2 cellular contexts compared by ENCODE assay signal in genomic region chr15:90593469-90594158, GRCh38.
TF ChIP-seq lines count a peak whose summit lies in the region.

No MANE protein-coding gene starts in this region.

TF ChIP-seq in IMR-90, 13 proteins besides CTCF, POLR2A, EP300 and RAD21:
- TF ChIP-seq CHD1 (IDR thresholded peaks at IDR 0.05; ENCODE audit: low read depth, low read length), result no peak
- TF ChIP-seq ELK1 (IDR thresholded peaks at IDR 0.05; ENCODE audit: borderline replicate concordance, low read depth, low read length), result no peak
- TF ChIP-seq RFX5 (IDR thresholded peaks at IDR 0.05; ENCODE audit: low read depth, low read length), result no peak
- no peak for TF ChIP-seq MXI1 (IDR thresholded peaks at IDR 0.05; ENCODE audit: borderline replicate concordance, low read depth, low read length)
- TF ChIP-seq BHLHE40 (IDR thresholded peaks at IDR 0.05; ENCODE audit: low read depth, low read length), result no peak
- no peak for TF ChIP-seq NFE2L2 (IDR thresholded peaks at IDR 0.05; ENCODE audit: low read depth, low read length)
- TF ChIP-seq FOS (IDR thresholded peaks at IDR 0.05; ENCODE audit: low read depth, low read length), result no peak
- no peak for TF ChIP-seq RCOR1 (IDR thresholded peaks at IDR 0.05; ENCODE audit: insufficient replicate concordance, low read length)
- TF ChIP-seq MAZ (IDR thresholded peaks at IDR 0.05; ENCODE audit: borderline replicate concordance, low read depth, low read length), result no peak
- TF ChIP-seq MAFK (IDR thresholded peaks at IDR 0.05; ENCODE audit: low read depth, low read length), result no peak
TF ChIP-seq in IMR-90: peak in this region for 0.

TF ChIP-seq in GM12878, 131 proteins besides CTCF, POLR2A, EP300 and RAD21:
- no peak for TF ChIP-seq ZNF384 (IDR thresholded peaks at IDR 0.05; ENCODE audit: borderline replicate concordance, low read depth, low read length)
- TF ChIP-seq RBBP5 (conservative IDR thresholded peaks at IDR 0.05), result no peak
- TF ChIP-seq ZBTB33 (IDR thresholded peaks at IDR 0.05), result no peak
- TF ChIP-seq YY1 (IDR thresholded peaks at IDR 0.05; ENCODE audit: low read depth, low read length), result 0 out of 2 replicates have a peak, but pooled peaks have one; percentile 15
- TF ChIP-seq ELK1 (IDR thresholded peaks at IDR 0.05; ENCODE audit: low read depth, low read length), result no peak
- no peak for TF ChIP-seq MYC (IDR thresholded peaks at IDR 0.05; ENCODE audit: insufficient read depth, insufficient read length, insufficient replicate concordance, low read length, severe bottlenecking)
- no peak for TF ChIP-seq CEBPB (IDR thresholded peaks at IDR 0.05; ENCODE audit: borderline replicate concordance in 1 of 2, low read depth in 2 of 2, low read length in 2 of 2)
- no peak for TF ChIP-seq ATF7 (IDR thresholded peaks at IDR 0.05; ENCODE audit: low read depth)
- peak; percentile 54 for TF ChIP-seq ZBTB40 (IDR thresholded peaks at IDR 0.05; ENCODE audit: borderline replicate concordance)
- no peak for TF ChIP-seq EZH2 (IDR thresholded peaks at IDR 0.05; ENCODE audit: borderline replicate concordance, control insufficient read depth, low read depth, low read length)
- TF ChIP-seq PRDM15 (CRISPR knock-in tag; IDR thresholded peaks at IDR 0.05), result no peak
- TF ChIP-seq STAT1 (conservative IDR thresholded peaks at IDR 0.05), result no peak
- no peak for TF ChIP-seq CBX3 (IDR thresholded peaks at IDR 0.05; ENCODE audit: borderline replicate concordance, low read depth)
- TF ChIP-seq SREBF1 (IDR thresholded peaks at IDR 0.05; ENCODE audit: low read length), result no peak
- no peak for TF ChIP-seq BHLHE40 (IDR thresholded peaks at IDR 0.05; ENCODE audit: borderline replicate concordance in 1 of 2, low read depth in 2 of 2, low read length in 1 of 2)
- TF ChIP-seq ZBTB4 (CRISPR knock-in tag; IDR thresholded peaks at IDR 0.05), result no peak
